14 cellular contexts compared by ENCODE assay signal in genomic region chr22:39448205-39449054, GRCh38. TPM values are rescaled to one million over a fixed set of nuclear protein-coding genes. Genes with fewer than 3 reads are reported as not detected.
DNase-seq lines count a peak whose midpoint lies in the region; ATAC-seq and TF ChIP-seq lines count a peak whose summit lies in the region.
"Had no signal": no experiment of that assay in that cellular context is flagged by ENCODE, and none has a peak within 500 bp of the region (broad histone marks: within the 10 kb centered on the region; RNA-seq: fewer than 3 reads in every experiment).

No MANE protein-coding gene starts in this region.

- DNase-seq in UCSD-AML1 (lab: John Stamatoyannopoulos, UW; ENCODE audit: unreplicated experiment) (peak; percentile 68), mesendoderm (no peak), NCI-H2107 treated with DMSO at 0.1 percent for 48 hours (lab: John Stamatoyannopoulos, UW; ENCODE audit: unreplicated experiment) (no peak), HEK293T (ENCODE audit: extremely low spot score) (no peak), SK-N-DZ (ENCODE audit: low spot score) (no peak)
- DNase-seq: activated CD4-positive, CD25-positive, alpha-beta regulatory T cell; DMS53; hypothalamus; NCI-H524 had no signal

- no peaks in the 10 kb centered on the region for H3K79me2 ChIP-seq in mesendoderm (ENCODE audit: control insufficient read depth, insufficient read depth, low read length)

- no peaks in the 10 kb centered on the region for H3K36me3 ChIP-seq in BLaER1
- H3K36me3 ChIP-seq in mesendoderm (ENCODE audit: control insufficient read depth, insufficient read depth, low read length) = no peaks in the 10 kb centered on the region
- H3K36me3 ChIP-seq: cardiac muscle cell, SJSA1 had no signal

- H3K27ac ChIP-seq in BLaER1 = peak overlapping the region; percentile 82
- no peak overlapping the region for H3K27ac ChIP-seq in mesendoderm (ENCODE audit: low read depth, low read length)
- H3K27ac ChIP-seq: cardiac muscle cell, SJSA1 had no signal

- no peak overlapping the region for H3K18ac ChIP-seq in mesendoderm (ENCODE audit: low read length)

- no peak overlapping the region for H2BK15ac ChIP-seq in mesendoderm (replicated peaks; ENCODE audit: low read depth)

- peak overlapping the region; percentile 92 for H3K4me2 ChIP-seq in BLaER1
- H3K4me2 ChIP-seq in mesendoderm (ENCODE audit: low read length) = no peak overlapping the region

- H3K4me1 ChIP-seq in BLaER1 (peaks cover 86% of the 10 kb centered on the region), mesendoderm (ENCODE audit: control insufficient read depth, low read depth, low read length) (peaks cover 6% of the 10 kb centered on the region)
- H3K4me1 ChIP-seq: SJSA1 had no signal

- no peaks in the 10 kb centered on the region for H4K20me1 ChIP-seq in BLaER1

- no CpG with 5 or more reads among the region's 19 CpGs for WGBS in mesendoderm (ENCODE audit: extremely low coverage, insufficient coverage, low lambda C conversion rate)

- POLR2A ChIA-PET in HEK293T (lab: Yijun Ruan, JAX) = interaction anchor here (0.8 kb wide), 1 partner anchor 49 kb away, joined by 3 read pairs; the partner anchor contains the start of gene TAB1

- no peak overlapping the region for H3K4ac ChIP-seq in mesendoderm (ENCODE audit: low read depth, low read length)

- H2AK5ac ChIP-seq in mesendoderm (ENCODE audit: low read length) = no peak overlapping the region

- peak; percentile 32 for TF ChIP-seq POLR2A in GM19193 (IDR thresholded peaks at IDR 0.05; ENCODE audit: extremely low read depth, insufficient read depth, insufficient read length)

- H2BK5ac ChIP-seq in mesendoderm (ENCODE audit: low read length) = no peak overlapping the region

- H3K79me1 ChIP-seq in mesendoderm (ENCODE audit: low read length) = no peaks in the 10 kb centered on the region

- ATAC-seq in HG03520 (IDR thresholded peaks at IDR 0.05; ENCODE audit: unreplicated experiment) = no peak

- H3K27me3 ChIP-seq in BLaER1 = no peaks in the 10 kb centered on the region
- no peaks in the 10 kb centered on the region for H3K27me3 ChIP-seq in mesendoderm (ENCODE audit: insufficient read depth, low read length, poor library complexity)
- H3K27me3 ChIP-seq: cardiac muscle cell, SJSA1 had no signal

- H4K5ac ChIP-seq in mesendoderm (ENCODE audit: low read length) = no peak overlapping the region

- peak overlapping the region; percentile 36; the same call in 1 of the 2 replicates for H3K9ac ChIP-seq in BLaER1
- H3K9ac ChIP-seq in mesendoderm (ENCODE audit: low read length) = no peak overlapping the region

- no peak overlapping the region for H4K8ac ChIP-seq in mesendoderm (ENCODE audit: low read depth, low read length)

- no peak overlapping the region for H2BK120ac ChIP-seq in mesendoderm (ENCODE audit: low read depth, low read length)

- H3K4me3 ChIP-seq in BLaER1 = peak overlapping the region; percentile 14; the same call in 1 of the 2 replicates
- H3K4me3 ChIP-seq in mesendoderm (ENCODE audit: low read length) = no peak overlapping the region
- H3K4me3 ChIP-seq: cardiac muscle cell, SJSA1 had no signal

- CTCF ChIA-PET in HEK293T (lab: Yijun Ruan, JAX) = no interaction called here

- peak overlapping the region; percentile 35 for H3K23ac ChIP-seq in mesendoderm (ENCODE audit: low read length)

- no peaks in the 10 kb centered on the region for H3K9me3 ChIP-seq in BLaER1
- H3K9me3 ChIP-seq: SJSA1 had no signal

- H3K56ac ChIP-seq in mesendoderm (ENCODE audit: low read length) = peak overlapping the region; percentile 46

TF ChIP-seq in HEK293T, 16 proteins besides CTCF, POLR2A, EP300 and RAD21:
- TF ChIP-seq SUZ12 (IDR thresholded peaks at IDR 0.05) = no peak
- no peak for TF ChIP-seq L3MBTL2 (conservative IDR thresholded peaks at IDR 0.05)
- no peak for TF ChIP-seq NFRKB (IDR thresholded peaks at IDR 0.05)
- no peak for TF ChIP-seq SP1 (IDR thresholded peaks at IDR 0.05)
- TF ChIP-seq CTBP1 (IDR thresholded peaks at IDR 0.05; ENCODE audit: borderline replicate concordance) = no peak
- no peak for TF ChIP-seq FOXA1 (IDR thresholded peaks at IDR 0.05)
- TF ChIP-seq FOXM1 (IDR thresholded peaks at IDR 0.05; ENCODE audit: borderline replicate concordance) = no peak
- TF ChIP-seq BHLHE40 (IDR thresholded peaks at IDR 0.05; ENCODE audit: borderline replicate concordance) = no peak
- TF ChIP-seq ARNT (IDR thresholded peaks at IDR 0.05) = no peak
- TF ChIP-seq HDGF (IDR thresholded peaks at IDR 0.05; ENCODE audit: borderline replicate concordance) = no peak
- TF ChIP-seq ELF4 (IDR thresholded peaks at IDR 0.05) = no peak

RNA-seq across cellular contexts. Expression of gene MGAT3, which starts 8.4 kb away (rescaled TPM):
- polyA plus RNA-seq in mesendoderm (2013, experiment 1 of 2) = 2.4 TPM
- polyA plus RNA-seq in mesendoderm (2013, experiment 2 of 2) = 2.4 TPM
- polyA plus RNA-seq in SK-N-DZ (2014; cell fraction: cytosol; rRNA removed) = 15.0 and 16.0 TPM in 2 replicates
- 9.4 and 13.3 TPM in 2 replicates for polyA plus RNA-seq in SK-N-DZ (2014; cell fraction: nucleus; rRNA removed)

RNA-seq across cellular contexts. Expression of gene TAB1, which starts 48.9 kb away (rescaled TPM):
- 13.1 TPM for polyA plus RNA-seq in mesendoderm (2013, experiment 1 of 2)
- polyA plus RNA-seq in mesendoderm (2013, experiment 2 of 2) = 12.1 TPM
- 35.3 and 43.1 TPM in 2 replicates for polyA plus RNA-seq in SK-N-DZ (2014; cell fraction: cytosol; rRNA removed)
- polyA plus RNA-seq in SK-N-DZ (2014; cell fraction: nucleus; rRNA removed) = 33.8 and 36.2 TPM in 2 replicates

RNA-seq across cellular contexts. Expression of gene MIEF1, which starts 53.7 kb away (rescaled TPM):
- polyA plus RNA-seq in mesendoderm (2013, experiment 1 of 2) = 28.6 TPM
- 28.4 TPM for polyA plus RNA-seq in mesendoderm (2013, experiment 2 of 2)
- polyA plus RNA-seq in SK-N-DZ (2014; cell fraction: cytosol; rRNA removed) = 30.9 and 38.7 TPM in 2 replicates
- polyA plus RNA-seq in SK-N-DZ (2014; cell fraction: nucleus; rRNA removed) = 13.4 and 15.8 TPM in 2 replicates
